In genomic region chr18:29892960-29893558, GRCh38 we compare ENCODE assay signal across 2 cellular contexts.
TF ChIP-seq lines count a peak whose summit lies in the region.

No MANE protein-coding gene starts in this region.

TF ChIP-seq in HEK293, 187 proteins besides CTCF, POLR2A, EP300 and RAD21 (continued from another document):
- TF ChIP-seq, protein P1, sequence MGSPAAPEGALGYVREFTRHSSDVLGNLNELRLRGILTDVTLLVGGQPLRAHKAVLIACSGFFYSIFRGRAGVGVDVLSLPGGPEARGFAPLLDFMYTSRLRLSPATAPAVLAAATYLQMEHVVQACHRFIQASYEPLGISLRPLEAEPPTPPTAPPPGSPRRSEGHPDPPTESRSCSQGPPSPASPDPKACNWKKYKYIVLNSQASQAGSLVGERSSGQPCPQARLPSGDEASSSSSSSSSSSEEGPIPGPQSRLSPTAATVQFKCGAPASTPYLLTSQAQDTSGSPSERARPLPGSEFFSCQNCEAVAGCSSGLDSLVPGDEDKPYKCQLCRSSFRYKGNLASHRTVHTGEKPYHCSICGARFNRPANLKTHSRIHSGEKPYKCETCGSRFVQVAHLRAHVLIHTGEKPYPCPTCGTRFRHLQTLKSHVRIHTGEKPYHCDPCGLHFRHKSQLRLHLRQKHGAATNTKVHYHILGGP (tag by site-specific recombination; IDR thresholded peaks at IDR 0.05): no peak

TF ChIP-seq in HepG2, 621 proteins besides CTCF, POLR2A, EP300 and RAD21 (continued from another document):
- TF ChIP-seq, protein P2, sequence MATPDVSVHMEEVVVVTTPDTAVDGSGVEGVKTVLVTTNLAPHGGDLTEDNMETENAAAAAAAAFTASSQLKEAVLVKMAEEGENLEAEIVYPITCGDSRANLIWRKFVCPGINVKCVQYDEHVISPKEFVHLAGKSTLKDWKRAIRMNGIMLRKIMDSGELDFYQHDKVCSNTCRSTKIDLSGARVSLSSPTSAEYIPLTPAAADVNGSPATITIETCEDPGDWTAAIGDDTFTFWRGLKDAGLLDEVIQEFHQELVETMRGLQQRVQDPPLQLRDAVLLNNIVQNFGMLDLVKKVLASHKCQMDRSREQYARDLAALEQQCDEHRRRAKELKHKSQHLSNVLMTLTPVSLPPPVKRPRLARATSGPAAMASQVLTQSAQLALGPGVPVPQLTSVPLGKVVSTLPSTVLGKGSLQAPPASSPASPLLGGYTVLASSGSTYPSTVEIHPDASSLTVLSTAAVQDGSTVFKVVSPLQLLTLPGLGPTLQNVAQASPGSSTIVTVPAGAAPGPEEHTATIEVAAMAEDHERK (CRISPR knock-in tag; IDR thresholded peaks at IDR 0.05; ENCODE audit: low read depth): no peak
- TF ChIP-seq ZMAT3 (CRISPR knock-in tag; conservative IDR thresholded peaks at IDR 0.05): no peak
- TF ChIP-seq ZNF335 (CRISPR knock-in tag; IDR thresholded peaks at IDR 0.05): no peak
